Comparison of ENCODE assay signal across 25 cellular contexts in the genomic region with DNA sequence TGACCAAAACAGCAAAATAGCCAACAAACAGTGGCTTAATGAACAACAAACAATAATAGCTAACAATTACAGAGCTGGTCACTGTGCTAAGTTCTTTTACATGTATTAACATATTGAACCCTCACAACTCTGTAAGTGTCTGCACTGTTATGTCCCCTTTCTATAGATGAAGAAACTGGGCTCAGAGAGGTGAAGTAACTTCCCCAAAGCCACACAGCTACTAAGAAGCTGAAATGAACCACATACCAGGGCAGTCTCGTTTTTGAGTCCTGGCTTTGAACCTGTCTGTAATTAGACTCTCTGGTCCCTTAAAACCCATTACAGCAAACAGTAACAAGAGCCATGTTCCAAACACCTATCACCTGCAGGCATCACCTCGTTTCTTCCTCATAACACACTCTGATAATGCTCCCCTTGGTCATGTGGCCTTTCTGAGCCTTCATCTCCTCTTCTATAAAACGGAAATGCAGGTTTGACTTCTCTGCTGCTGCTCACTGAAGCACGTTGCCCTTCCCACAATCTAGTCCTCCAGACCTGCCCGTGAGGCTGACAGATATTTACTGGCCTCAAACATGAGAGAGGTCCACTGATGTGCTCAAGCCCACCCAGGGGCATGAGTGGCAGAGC. TPM values are rescaled to one million over a fixed set of nuclear protein-coding genes. Genes with fewer than 3 reads are reported as not detected.
DNase-seq lines count a peak whose midpoint lies in the region; ATAC-seq and TF ChIP-seq lines count a peak whose summit lies in the region.
"Had no signal": no experiment of that assay in that cellular context is flagged by ENCODE, and none has a peak within 500 bp of the region (broad histone marks: within the 10 kb centered on the region; RNA-seq: fewer than 3 reads in every experiment).

No MANE protein-coding gene starts in this region.

- peak; percentile 30; the same call in 1 of the 2 replicates for TF ChIP-seq POLR2A in Raji (IDR thresholded peaks at IDR 0.05; ENCODE audit: insufficient read depth, low read depth, low read length)

- H3K27me3 ChIP-seq in CD4-positive, alpha-beta memory T cell (ENCODE audit: insufficient read depth, low read length), result peaks cover 3% of the 10 kb centered on the region
- no peaks in the 10 kb centered on the region for H3K27me3 ChIP-seq in H9 (ENCODE audit: insufficient read depth, low read length)
- H3K27me3 ChIP-seq: BE2C had no signal

- CTCF ChIA-PET in CD4-positive, alpha-beta memory T cell (lab: Charles Lee; ENCODE audit: partially characterized antibody), result interaction anchor here (1.7 kb wide), 1 partner anchor 21 kb away, joined by 4 read pairs; no protein-coding TSS in a partner anchor

- H3K4me1 ChIP-seq in CD4-positive, alpha-beta memory T cell (ENCODE audit: insufficient read depth, low read length), result no peaks in the 10 kb centered on the region
- 0 out of 2 replicates have a peak, but pooled peaks cover 2% of the 10 kb centered on the region for H3K4me1 ChIP-seq in H9 (ENCODE audit: insufficient read depth, low read length)
- H3K4me1 ChIP-seq: A549, BE2C had no signal

- no peak overlapping the region for H3K23ac ChIP-seq in H9 (ENCODE audit: insufficient read length, low read depth, low read length)

- no peak overlapping the region for H2AFZ ChIP-seq in H9 (ENCODE audit: low read length)

- H2BK15ac ChIP-seq in H9 (ENCODE audit: low read depth, low read length), result no peak overlapping the region

- H4K5ac ChIP-seq in H9 (ENCODE audit: insufficient read length, low read depth, low read length), result no peak overlapping the region

- no peak for TF ChIP-seq RAD21 in Ishikawa (IDR thresholded peaks at IDR 0.05; ENCODE audit: low read depth)

- no peak overlapping the region for H3K4me3 ChIP-seq in CD4-positive, alpha-beta memory T cell (ENCODE audit: low read length in 2 of 2)
- H3K4me3 ChIP-seq: A549, SK-N-MC had no signal

- H3K36me3 ChIP-seq in CD4-positive, alpha-beta memory T cell (ENCODE audit: insufficient read depth, low read length), result no peaks in the 10 kb centered on the region
- H3K36me3 ChIP-seq: BE2C had no signal

- H2AK5ac ChIP-seq in H9 (ENCODE audit: insufficient read length, low read length), result no peak overlapping the region

- no peaks in the 10 kb centered on the region for H3K79me1 ChIP-seq in H9 (ENCODE audit: insufficient read depth, low read depth, low read length, poor library complexity, severe bottlenecking)

- H4K20me1 ChIP-seq in H9 (ENCODE audit: control insufficient read depth, insufficient read depth, insufficient read length), result no peaks in the 10 kb centered on the region

- no peak overlapping the region for H4K91ac ChIP-seq in H9 (ENCODE audit: insufficient read length, low read depth, low read length)

- H3K27me3 Mint-ChIP-seq in stimulated activated memory B cell treated with anti-CD40 and anti-IgM and Interleukin-4, amounts not matched to agents 10 μg/mL and 1 μg/mL and 100 μg/mL, for 72 hours, result peaks cover 14% of the 10 kb centered on the region
- H3K27me3 Mint-ChIP-seq in CD4-positive, alpha-beta memory T cell, result peaks cover 12 to 35% of the 10 kb centered on the region in 2 donors
- no peaks in the 10 kb centered on the region; the same call in 1 of the 2 replicates for H3K27me3 Mint-ChIP-seq in H9 (ENCODE audit: low read depth)

- H3K14ac ChIP-seq in H9 (ENCODE audit: insufficient read depth, low read length), result no peak overlapping the region

- no peak overlapping the region for H3K56ac ChIP-seq in H9 (ENCODE audit: insufficient read length, low read depth, low read length)

- no peaks in the 10 kb centered on the region for H3K9me3 ChIP-seq in CD4-positive, alpha-beta memory T cell (ENCODE audit: control insufficient read depth in 1 of 2, low read length in 2 of 2)
- no peaks in the 10 kb centered on the region for H3K9me3 ChIP-seq in H9 (ENCODE audit: control insufficient read depth, low read depth, low read length)
- H3K9me3 ChIP-seq: A549, BE2C had no signal

- peaks cover 13% of the 10 kb centered on the region for H3K4me1 Mint-ChIP-seq in stimulated activated memory B cell treated with anti-CD40 and anti-IgM and Interleukin-4, amounts not matched to agents 10 μg/mL and 1 μg/mL and 100 μg/mL, for 72 hours
- peaks cover 0 to 3% (median 0%) of the 10 kb centered on the region in 4 donors for H3K4me1 Mint-ChIP-seq in CD4-positive, alpha-beta memory T cell
- H3K4me1 Mint-ChIP-seq in H9, result peaks cover 16% of the 10 kb centered on the region in 2 experiments

- H3K18ac ChIP-seq in H9 (ENCODE audit: insufficient read length, low read depth, low read length), result no peak overlapping the region

- no peak overlapping the region for H2BK120ac ChIP-seq in H9 (ENCODE audit: low read depth, low read length, poor library complexity, severe bottlenecking)

- no CpG with 5 or more reads among the region's 5 CpGs for WGBS in H9 (ENCODE audit: extremely low coverage, insufficient read length, low lambda C conversion rate)

- H4K8ac ChIP-seq in H9 (replicated peaks; ENCODE audit: insufficient read length, low read depth, low read length), result no peak overlapping the region

- H3K4me2 ChIP-seq in H9 (ENCODE audit: insufficient read depth, insufficient read length, low read length), result no peak overlapping the region
- H3K4me2 ChIP-seq: A549 had no signal

- H2BK12ac ChIP-seq in H9 (ENCODE audit: insufficient read length, low read depth, low read length), result no peak overlapping the region

- intact Hi-C loops in CD4-positive, alpha-beta memory T cell (cut with micrococcal nuclease), result no loop called here

- no peak overlapping the region for H3K4me3 Mint-ChIP-seq in stimulated activated memory B cell treated with anti-CD40 and anti-IgM and Interleukin-4, amounts not matched to agents 10 μg/mL and 1 μg/mL and 100 μg/mL, for 72 hours
- no peak overlapping the region for H3K4me3 Mint-ChIP-seq in CD4-positive, alpha-beta memory T cell
- H3K4me3 Mint-ChIP-seq in H9, result no peak overlapping the region
- H3K4me3 Mint-ChIP-seq: CD8-positive, alpha-beta T cell had no signal

- POLR2A ChIA-PET in CD4-positive, alpha-beta memory T cell (lab: Charles Lee; ENCODE audit: partially characterized antibody), result no interaction called here

- peak; percentile 58 for ATAC-seq in stimulated activated memory B cell treated with anti-CD40 and anti-IgM and Interleukin-4, amounts not matched to agents 10 μg/mL and 1 μg/mL and 100 μg/mL, for 72 hours
- no peak for ATAC-seq in HG02870 (IDR thresholded peaks at IDR 0.05; ENCODE audit: unreplicated experiment)
- ATAC-seq: A549; CD8-positive, alpha-beta T cell; HepG2; PC-3 had no signal

- no peaks in the 10 kb centered on the region for H3K36me3 Mint-ChIP-seq in stimulated activated memory B cell treated with anti-CD40 and anti-IgM and Interleukin-4, amounts not matched to agents 10 μg/mL and 1 μg/mL and 100 μg/mL, for 72 hours
- H3K36me3 Mint-ChIP-seq in CD4-positive, alpha-beta memory T cell, result no peaks in the 10 kb centered on the region
- peaks cover 0 to 11% (median 0%) of the 10 kb centered on the region in 3 experiments; a peak in 4 of 7 replicates for H3K36me3 Mint-ChIP-seq in H9 (ENCODE audit: insufficient read depth in 1 of 3, low read depth in 3 of 3)
- H3K36me3 Mint-ChIP-seq: CD8-positive, alpha-beta T cell had no signal

- H3K27ac ChIP-seq in cingulate gyrus (ENCODE audit: low read depth, low read length) (peak overlapping the region; percentile 39), H9 (ENCODE audit: insufficient read length, low read depth, low read length) (no peak overlapping the region)
- no peak overlapping the region for H3K27ac ChIP-seq in CD4-positive, alpha-beta memory T cell (ENCODE audit: low read depth, low read length)
- H3K27ac ChIP-seq: A549, HL-60, SK-N-MC had no signal

- no peak for TF ChIP-seq EP300 in Ishikawa (IDR thresholded peaks at IDR 0.05; ENCODE audit: borderline replicate concordance)

- H3K9ac ChIP-seq in H9 (ENCODE audit: extremely low read depth, insufficient read length, low read length), result no peak overlapping the region

- H3K79me2 ChIP-seq in H9 (ENCODE audit: insufficient read depth, low read length), result no peaks in the 10 kb centered on the region

- TF ChIP-seq CTCF in H9 (conservative IDR thresholded peaks at IDR 0.05), result no peak

- H3T11ph ChIP-seq in H9 (ENCODE audit: low read length), result no peak overlapping the region

- peak overlapping the region; percentile 4 for H3K27ac Mint-ChIP-seq in stimulated activated memory B cell treated with anti-CD40 and anti-IgM and Interleukin-4, amounts not matched to agents 10 μg/mL and 1 μg/mL and 100 μg/mL, for 72 hours
- no peak overlapping the region for H3K27ac Mint-ChIP-seq in CD4-positive, alpha-beta memory T cell
- H3K27ac Mint-ChIP-seq in H9, result peak overlapping the region in 1 of 3 experiments; percentile 9; a peak in 1 of 7 replicates
- H3K27ac Mint-ChIP-seq: CD8-positive, alpha-beta T cell had no signal

- H2BK5ac ChIP-seq in H9 (ENCODE audit: insufficient read length, low read length), result no peak overlapping the region

- peaks cover 2% of the 10 kb centered on the region for H3K9me3 Mint-ChIP-seq in stimulated activated memory B cell treated with anti-CD40 and anti-IgM and Interleukin-4, amounts not matched to agents 10 μg/mL and 1 μg/mL and 100 μg/mL, for 72 hours
- H3K9me3 Mint-ChIP-seq in CD4-positive, alpha-beta memory T cell, result no peaks in the 10 kb centered on the region
- H3K9me3 Mint-ChIP-seq in H9, result no peaks in the 10 kb centered on the region
- H3K9me3 Mint-ChIP-seq: CD8-positive, alpha-beta T cell had no signal

- no peak overlapping the region for H2BK20ac ChIP-seq in H9 (ENCODE audit: low read depth, low read length, poor library complexity, severe bottlenecking)

- no peaks in the 10 kb centered on the region for H3K23me2 ChIP-seq in H9 (ENCODE audit: insufficient read length, low read depth, low read length, poor library complexity, severe bottlenecking)

- DNase-seq in CD4-positive, alpha-beta memory T cell, result no peak
- no peak for DNase-seq in H9
- DNase-seq: BE2C; CD8-positive, alpha-beta T cell; DND-41; KG1; NCI-H1105; NCI-H146; NCI-H2081; NCI-H2171; NCI-H526 treated with DMSO at 0.1 percent for 48 hours; PC-3; SHP77 treated with DMSO at 0.1 percent for 48 hours had no signal

- no peak overlapping the region for H3K4ac ChIP-seq in H9 (ENCODE audit: low read depth, low read length)

TF ChIP-seq in Ishikawa, 13 proteins besides CTCF, POLR2A, EP300 and RAD21 (continues in another document):
- no peak for TF ChIP-seq YY1 (IDR thresholded peaks at IDR 0.05; ENCODE audit: low read depth)
- TF ChIP-seq NFIC (IDR thresholded peaks at IDR 0.05), result no peak

RNA-seq across cellular contexts. Expression of a gene that starts 23.3 kb away (rescaled TPM):
- total RNA-seq in CD4-positive, alpha-beta memory T cell, result not detected
- polyA plus RNA-seq in CD4-positive, alpha-beta memory T cell, result not detected
- total RNA-seq in H9 (2021), result 0.33 and 0.39 TPM in 2 replicates
- total RNA-seq: CD8-positive, alpha-beta T cell; HepG2; HT-29; RPMI7951 had no signal

RNA-seq across cellular contexts. Expression of a gene that starts 41.4 kb away (rescaled TPM):
- not detected for total RNA-seq in CD4-positive, alpha-beta memory T cell
- not detected for polyA plus RNA-seq in CD4-positive, alpha-beta memory T cell
- total RNA-seq in H9 (2021), result 15.5 and 16.3 TPM in 2 replicates
- total RNA-seq: CD8-positive, alpha-beta T cell; HT-29; RPMI7951 had no signal

RNA-seq across cellular contexts. Expression of a gene that starts 53.8 kb away (rescaled TPM):
- not detected for total RNA-seq in CD4-positive, alpha-beta memory T cell
- polyA plus RNA-seq in CD4-positive, alpha-beta memory T cell, result not detected
- total RNA-seq in H9 (2021), result not detected in 2 replicates
- total RNA-seq: CD8-positive, alpha-beta T cell; H1; HepG2; HT-29; RPMI7951 had no signal
- polyA plus RNA-seq: H1 had no signal

Comparison
In these comparisons a context has a peak if more than half of its experiments do, and no peak if none do; other contexts are left out.
1. RNA of a gene that starts 41.4 kb away (total RNA-seq): 15.5 to 16.3 TPM in H9; not detected in CD4-positive, alpha-beta memory T cell; every median in the first group is over 10 times any median in the second.